In genomic region chr18:7663305-7664023, GRCh38 we compare ENCODE assay signal across 19 cellular contexts.
DNase-seq lines count a peak whose midpoint lies in the region; ATAC-seq, FAIRE-seq and TF ChIP-seq lines count a peak whose summit lies in the region.
"Had no signal": no experiment of that assay in that cellular context is flagged by ENCODE, and none has a peak within 500 bp of the region (broad histone marks: within the 10 kb centered on the region; RNA-seq: fewer than 3 reads in every experiment).

No MANE protein-coding gene starts in this region.

- no peak overlapping the region for H3K14ac ChIP-seq in H1 (ENCODE audit: insufficient read length)

- H3K56ac ChIP-seq in H1 (replicated peaks; ENCODE audit: insufficient read length, low read depth, low read length), result no peak overlapping the region

- no peak overlapping the region for H2AK5ac ChIP-seq in H1 (ENCODE audit: low read depth, low read length)

- no peak overlapping the region for H2BK120ac ChIP-seq in H1 (replicated peaks; ENCODE audit: low read depth, low read length)

- no peak for TF ChIP-seq RAD21 in H1 (IDR thresholded peaks at IDR 0.05 in 1 of 2, conservative IDR thresholded peaks at IDR 0.05 in 1 of 2; ENCODE audit: low read depth in 2 of 2, low read length in 2 of 2)

- H3K36me3 ChIP-seq in HEK293 (ENCODE audit: control insufficient read depth in 2 of 2, insufficient read depth in 1 of 2, low read length in 2 of 2), result no peaks in the 10 kb centered on the region
- H3K36me3 ChIP-seq in H1 (ENCODE audit: control insufficient read depth in 2 of 4, insufficient read depth in 4 of 4, low read length in 3 of 4), result no peaks in the 10 kb centered on the region
- no peaks in the 10 kb centered on the region for H3K36me3 ChIP-seq in neural progenitor cell

- no peak overlapping the region for H3K18ac ChIP-seq in H1 (ENCODE audit: extremely low read depth, low read length)

- H3K9ac ChIP-seq in H1 (replicated peaks in 1 of 4; ENCODE audit: extremely low read depth in 1 of 4, low read depth in 3 of 4, low read length in 3 of 4), result no peak overlapping the region
- H3K9ac ChIP-seq in neural progenitor cell, result no peak overlapping the region

- TF ChIP-seq EP300 in H1 (IDR thresholded peaks at IDR 0.05; ENCODE audit: borderline replicate concordance in 1 of 2, low read depth in 2 of 2, low read length in 2 of 2), result no peak

- H3K23ac ChIP-seq in H1 (ENCODE audit: insufficient read length), result no peak overlapping the region

- no peaks in the 10 kb centered on the region for H3K79me2 ChIP-seq in H1 (ENCODE audit: control insufficient read depth in 1 of 2, insufficient read depth in 2 of 2, low read length in 2 of 2)
- H3K79me2 ChIP-seq in neural progenitor cell (ENCODE audit: low read depth), result no peaks in the 10 kb centered on the region

- no peak for FAIRE-seq in H1 (lab: Jason Lieb, UNC)

- TF ChIP-seq CTCF in HEK293 (tag by site-specific recombination; IDR thresholded peaks at IDR 0.05) (no peak), H1 (IDR thresholded peaks at IDR 0.05; ENCODE audit: control extremely low read depth in 1 of 3, insufficient read depth in 1 of 3, low read depth in 1 of 3, low read length in 3 of 3) (no peak), neural progenitor cell (IDR thresholded peaks at IDR 0.05) (no peak), coronary artery (IDR thresholded peaks at IDR 0.05) (no peak)

- no peak overlapping the region for H2BK15ac ChIP-seq in H1 (ENCODE audit: low read length)

- peaks cover 2% of the 10 kb centered on the region for H3K27me3 Mint-ChIP-seq in neural progenitor cell (ENCODE audit: insufficient read depth, low read depth)
- H3K27me3 Mint-ChIP-seq: IgD-negative memory B cell had no signal

- no peak overlapping the region for H4K5ac ChIP-seq in H1 (ENCODE audit: insufficient read length, low read depth, low read length)

- H2AFZ ChIP-seq in H1 (ENCODE audit: low read length) (no peak overlapping the region), neural progenitor cell (replicated peaks) (no peak overlapping the region)
- H2AFZ ChIP-seq: GM23338 had no signal

- H3K4ac ChIP-seq in H1 (replicated peaks; ENCODE audit: insufficient read length, low read depth, low read length), result no peak overlapping the region

- no peak overlapping the region for H3K4me2 ChIP-seq in H1 (ENCODE audit: insufficient read depth in 1 of 2, low read depth in 2 of 2, low read length in 2 of 2)
- no peak overlapping the region for H3K4me2 ChIP-seq in neural progenitor cell
- H3K4me2 ChIP-seq: GM23338 had no signal

- 93% methylated on average over 7 of the region's 7 CpGs; no CpG with 5 or more reads in 1 of the 2 experiments for WGBS in H1 (ENCODE audit: extremely low coverage in 1 of 2, insufficient coverage in 1 of 2, insufficient read length in 1 of 2, insufficient replicate concordance in 2 of 2, low coverage in 1 of 2, low lambda C conversion rate in 2 of 2, missing lambda C conversion rate in 1 of 2), 2 experiments

- H3K4me1 ChIP-seq in HEK293 (ENCODE audit: control insufficient read depth, insufficient read depth, low read length), result no peaks in the 10 kb centered on the region
- peaks cover 0 to 5% (median 3%) of the 10 kb centered on the region in 4 experiments; a peak in 4 of 7 replicates for H3K4me1 ChIP-seq in H1 (replicated peaks in 1 of 4; ENCODE audit: control insufficient read depth in 3 of 4, insufficient read depth in 4 of 4, low read length in 3 of 4)
- H3K4me1 ChIP-seq in neural progenitor cell, result peaks cover 23% of the 10 kb centered on the region

- H3K9me3 Mint-ChIP-seq in neural progenitor cell, result no peaks in the 10 kb centered on the region
- H3K9me3 Mint-ChIP-seq: GM23338 had no signal

- no peaks in the 10 kb centered on the region for H3K79me1 ChIP-seq in H1 (ENCODE audit: low read depth, low read length)

- no peak overlapping the region for H3K4me3 Mint-ChIP-seq in neural progenitor cell
- H3K4me3 Mint-ChIP-seq: CD14-positive monocyte, GM23338 had no signal

- H3K27me3 ChIP-seq in H1 (replicated peaks in 1 of 4; ENCODE audit: control insufficient read depth in 3 of 4, extremely low read depth in 1 of 4, insufficient read depth in 3 of 4, low read length in 3 of 4) (no peaks in the 10 kb centered on the region), neural progenitor cell (no peaks in the 10 kb centered on the region)

- H3K4me3 ChIP-seq in HEK293 (ENCODE audit: low read depth, low read length), result no peak overlapping the region
- no peak overlapping the region for H3K4me3 ChIP-seq in H1 (ENCODE audit: extremely low read depth in 1 of 4, insufficient read depth in 2 of 4, low read depth in 3 of 4, low read length in 4 of 4)
- H3K4me3 ChIP-seq in neural progenitor cell, result no peak overlapping the region
- H3K4me3 ChIP-seq in coronary artery, result no peak overlapping the region
- H3K4me3 ChIP-seq: GM23338, SK-N-MC had no signal

- CTCF ChIA-PET in HEK293 (lab: Yijun Ruan, JAX), result no interaction called here
- CTCF ChIA-PET in H1 (lab: Charles Lee; ENCODE audit: partially characterized antibody), result interaction anchor here (1.0 to 1.1 kb wide), 2 partner anchors 11 to 64 kb away, joined by 3 read pairs; no protein-coding TSS in a partner anchor

- no peak overlapping the region for H4K91ac ChIP-seq in H1 (replicated peaks; ENCODE audit: insufficient read length, low read length)

- H3K23me2 ChIP-seq in H1 (ENCODE audit: low read depth, low read length), result no peaks in the 10 kb centered on the region

- no peak overlapping the region for H4K8ac ChIP-seq in H1 (ENCODE audit: extremely low read depth, insufficient read depth, low read length)

- peak overlapping the region; percentile 32; the same call in 1 of the 2 replicates for H2BK5ac ChIP-seq in H1 (ENCODE audit: low read depth, low read length)

- DNase-seq in RPMI7951 (ENCODE audit: low read depth) (peak; percentile 51), H1 (ENCODE audit: low read depth in 1 of 2, low spot score in 2 of 2) (no peak), neural progenitor cell (ENCODE audit: low spot score) (no peak), coronary artery (ENCODE audit: low spot score) (no peak), inferior parietal cortex (ENCODE audit: extremely low spot score) (no peak)
- DNase-seq: AML-193, Caco-2, EL, MV-4-11, NCI-H1436, NCI-H2029, NCI-H2171 treated with DMSO at 0.1 percent for 48 hours, NCI-H748 treated with DMSO at 0.1 percent for 48 hours had no signal

- POLR2A ChIA-PET in HEK293 (lab: Yijun Ruan, JAX), result no interaction called here
- POLR2A ChIA-PET in H1 (lab: Charles Lee; ENCODE audit: partially characterized antibody), result no interaction called here

- H3K9me3 ChIP-seq in HEK293 (ENCODE audit: control insufficient read depth, insufficient read depth, low read depth, low read length), result no peaks in the 10 kb centered on the region
- H3K9me3 ChIP-seq in H1 (ENCODE audit: insufficient read depth in 2 of 2, low read depth in 1 of 2, low read length in 1 of 2), result no peaks in the 10 kb centered on the region
- no peaks in the 10 kb centered on the region for H3K9me3 ChIP-seq in neural progenitor cell (ENCODE audit: low read depth)
- H3K9me3 ChIP-seq: Caco-2 had no signal

- no peak for TF ChIP-seq POLR2A in H1 (IDR thresholded peaks at IDR 0.05; ENCODE audit: control extremely low read depth in 1 of 2, low read depth in 2 of 2, low read length in 2 of 2)

- ATAC-seq in HG03442 (IDR thresholded peaks at IDR 0.05; ENCODE audit: unreplicated experiment), result no peak
- ATAC-seq: GM23338 had no signal

- peaks cover 12% of the 10 kb centered on the region for H3F3A ChIP-seq in neural progenitor cell (ENCODE audit: low read depth)

- H3K4me1 Mint-ChIP-seq in neural progenitor cell, result peaks cover 26% of the 10 kb centered on the region
- H3K4me1 Mint-ChIP-seq: CD14-positive monocyte, IgD-negative memory B cell had no signal

- no peak overlapping the region for H3K27ac ChIP-seq in HEK293 (ENCODE audit: extremely low read depth, low read depth, low read length)
- no peak overlapping the region for H3K27ac ChIP-seq in H1 (ENCODE audit: low read depth, low read length)
- H3K27ac ChIP-seq in neural progenitor cell, result no peak overlapping the region
- no peak overlapping the region for H3K27ac ChIP-seq in coronary artery
- H3K27ac ChIP-seq: SK-N-MC had no signal

- no peaks in the 10 kb centered on the region for H3K36me3 Mint-ChIP-seq in neural progenitor cell
- H3K36me3 Mint-ChIP-seq: CD14-positive monocyte, IgD-negative memory B cell had no signal

- 0 out of 2 replicates have a peak overlapping the region, but pooled peaks have one; percentile 72 for H2BK20ac ChIP-seq in H1 (ENCODE audit: low read length)

- peak overlapping the region; percentile 52 for H3K27ac Mint-ChIP-seq in neural progenitor cell
- H3K27ac Mint-ChIP-seq: GM23338, IgD-negative memory B cell had no signal

- H4K20me1 ChIP-seq in H1 (replicated peaks in 1 of 2; ENCODE audit: control insufficient read depth in 1 of 2, insufficient read depth in 2 of 2, low read length in 2 of 2), result no peaks in the 10 kb centered on the region
- no peaks in the 10 kb centered on the region for H4K20me1 ChIP-seq in neural progenitor cell (ENCODE audit: low read depth)

- no peak overlapping the region for H2BK12ac ChIP-seq in H1 (ENCODE audit: low read depth, low read length)

TF ChIP-seq in HEK293, 187 proteins besides CTCF, POLR2A, EP300 and RAD21:
- TF ChIP-seq GLIS2 (tag by site-specific recombination; IDR thresholded peaks at IDR 0.05) (0 out of 2 replicates have a peak, but pooled peaks have one; percentile 22), ZNF585B (tag by site-specific recombination; IDR thresholded peaks at IDR 0.05) (no peak), ZNF544 (tag by site-specific recombination; IDR thresholded peaks at IDR 0.05) (no peak)

TF ChIP-seq in H1, 55 proteins besides CTCF, POLR2A, EP300 and RAD21:
- TF ChIP-seq KDM5A (IDR thresholded peaks at IDR 0.05; ENCODE audit: low read length) (no peak), ASH2L (IDR thresholded peaks at IDR 0.05; ENCODE audit: low read length) (no peak)
